8 cellular contexts compared by ENCODE assay signal in genomic region chr6:33313709-33314514, GRCh38. TPM values are rescaled to one million over a fixed set of nuclear protein-coding genes. Genes with fewer than 3 reads are reported as not detected.
DNase-seq lines count a peak whose midpoint lies in the region; ATAC-seq, FAIRE-seq and TF ChIP-seq lines count a peak whose summit lies in the region.

Gene TAPBP (minus strand): TSS chr6:33314078. CDS start chr6:33314041, 37 bp downstream.

- ATAC-seq in GM19328 (IDR thresholded peaks at IDR 0.05; ENCODE audit: unreplicated experiment) (peak; percentile 31), pancreas (peak; percentile 14 to 52 (median 36))

- no peak for TF ChIP-seq CTCF in BJ (IDR thresholded peaks at IDR 0.05; ENCODE audit: insufficient read depth, low read depth, low read length)
- TF ChIP-seq CTCF in cardiac muscle cell (IDR thresholded peaks at IDR 0.05; ENCODE audit: low read depth, low read length) = no peak
- no peak for TF ChIP-seq CTCF in pancreas (IDR thresholded peaks at IDR 0.05)
- peak in 1 of 2 experiments; percentile 10 for TF ChIP-seq CTCF in tibial artery (IDR thresholded peaks at IDR 0.05)

- DNase-seq in BJ (ENCODE audit: low read depth) = no peak
- peak; percentile 79 for DNase-seq in T follicular helper cell (ENCODE audit: low read depth)
- DNase-seq in activated naive CD8-positive, alpha-beta T cell treated with anti-CD3 and anti-CD28 coated beads, Interleukin-2, amount 50 U/mL, for 16 hours (ENCODE audit: low read depth, low spot score) = peak; percentile 72
- DNase-seq in cardiac muscle cell (ENCODE audit: low read depth in 1 of 2, low spot score in 1 of 2) = peak; percentile 56 to 59
- DNase-seq in pancreas = peak; percentile 54 to 84 (median 67)
- DNase-seq in tibial artery = peak; percentile 60 to 83

- H3K4me1 ChIP-seq in HUES6 (ENCODE audit: control insufficient read depth, insufficient read depth, low read length) (peaks cover 20% of the 10 kb centered on the region), cardiac muscle cell (ENCODE audit: low read depth) (peaks cover 8% of the 10 kb centered on the region), pancreas (peaks cover 6 to 38% (median 10%) of the 10 kb centered on the region in 3 donors), tibial artery (peaks cover 0 to 53% (median 41%) of the 10 kb centered on the region in 4 donors)

- peak within 1 kb of the TSS; percentile 79 for H3K9ac ChIP-seq in HUES6 (ENCODE audit: low read length)

- H3K27ac ChIP-seq in HUES6 (ENCODE audit: low read depth, low read length) (no peak within 1 kb of the TSS), cardiac muscle cell (no peak within 1 kb of the TSS), pancreas (peak within 1 kb of the TSS; percentile 80 to 97 (median 92)), tibial artery (peak within 1 kb of the TSS; percentile 95)

- POLR2A ChIA-PET in BJ (lab: Charles Lee) = no interaction called here

- H3K4me3 ChIP-seq in BJ (ENCODE audit: low read depth, low read length) (peak within 1 kb of the TSS; percentile 73), HUES6 (ENCODE audit: low read depth, low read length) (peak within 1 kb of the TSS; percentile 85), cardiac muscle cell (peak within 1 kb of the TSS; percentile 49), pancreas (peak within 1 kb of the TSS; percentile 65 to 89 (median 82)), tibial artery (peak within 1 kb of the TSS; percentile 83 to 94)

- H3K9me3 ChIP-seq in HUES6 (ENCODE audit: control insufficient read depth, insufficient read depth, low read depth, low read length) (no peaks in the 10 kb centered on the region), cardiac muscle cell (ENCODE audit: low read depth) (no peaks in the 10 kb centered on the region), pancreas (no peaks in the 10 kb centered on the region), tibial artery (no peaks in the 10 kb centered on the region)

- CTCF ChIA-PET in BJ (lab: Yijun Ruan, JAX) = interaction anchor here (0.7 to 3.7 kb wide), 4 partner anchors 15 to 93 kb away, joined by 3 to 16 read pairs (median 3); partner anchors contain the start of genes RGL2, RPS18 and VPS52

- WGBS in pancreas, 2 donors = 0% methylated on average over 33 to 47 of the region's 47 CpGs

- H3K36me3 ChIP-seq in BJ (ENCODE audit: control insufficient read depth, insufficient read depth, low read length) = peaks cover 7% of the 10 kb centered on the region
- peaks cover 5% of the 10 kb centered on the region for H3K36me3 ChIP-seq in HUES6 (ENCODE audit: control insufficient read depth, insufficient read depth, low read length)
- peaks cover 5% of the 10 kb centered on the region for H3K36me3 ChIP-seq in cardiac muscle cell
- H3K36me3 ChIP-seq in pancreas = no peaks in the 10 kb centered on the region
- peaks cover 1 to 27% (median 4%) of the 10 kb centered on the region in 3 donors for H3K36me3 ChIP-seq in tibial artery

- H3K27me3 ChIP-seq in BJ (ENCODE audit: control insufficient read depth, insufficient read depth, low read length) (no peaks in the 10 kb centered on the region), HUES6 (ENCODE audit: control insufficient read depth, insufficient read depth, low read length) (no peaks in the 10 kb centered on the region), cardiac muscle cell (no peaks in the 10 kb centered on the region), pancreas (no peaks in the 10 kb centered on the region), tibial artery (no peaks in the 10 kb centered on the region)

- intact Hi-C loops in pancreas (cut with DNase I) = no loop called here
- intact Hi-C loops in tibial artery (cut with DNase I; ENCODE audit: low total_unique reads) = loop anchor here (10.0 kb wide), 1 partner anchor 111 kb away; the partner anchor contains the start of gene SYNGAP1

- FAIRE-seq in pancreas (lab: Jason Lieb, UNC) = no peak

RNA-seq across cellular contexts. Expression of gene TAPBP, which starts in this region (rescaled TPM):
- 23.1 and 37.9 TPM in 2 replicates for polyA plus RNA-seq in BJ (2011; rRNA removed)
- polyA minus RNA-seq in BJ (2011; rRNA and poly(A)+ RNA removed) = 21.8 and 33.1 TPM in 2 replicates
- 29.9 and 36.4 TPM in 2 replicates for total RNA-seq in cardiac muscle cell
- 30.8 and 39.2 TPM in 2 replicates for polyA plus RNA-seq in cardiac muscle cell
- 100 to 1,000 TPM in 2 of 6 donors, 10 to 100 TPM in 4; 31.0 to 152 (median 41.2) TPM for total RNA-seq in pancreas
- polyA plus RNA-seq in pancreas = 10 to 100 TPM; 28.0 to 60.6 TPM

Comparison
In these comparisons a context has a peak if more than half of its experiments do, and no peak if none do; other contexts are left out.
1. H3K27ac ChIP-seq: peak in pancreas (4 of 4) and tibial artery (2 of 2); none in HUES6 (single experiment) and cardiac muscle cell (single experiment).
2. Peak in every context shown above with its lines, with median percentiles within 50 percentile points of each other: H3K4me3 ChIP-seq.